ENCODE assay signal across 8 cellular contexts in genomic region chr2:64141711-64142405, GRCh38. TPM values are rescaled to one million over a fixed set of nuclear protein-coding genes. Genes with fewer than 3 reads are reported as not detected.
DNase-seq lines count a peak whose midpoint lies in the region; TF ChIP-seq lines count a peak whose summit lies in the region.

No MANE protein-coding gene starts in this region.

- DNase-seq in MCF 10A (ENCODE audit: unreplicated experiment) (peak; percentile 26), midbrain (lab: John Stamatoyannopoulos, UW) (peak; percentile 37), LoVo (ENCODE audit: low spot score) (no peak), C1 segment of cervical spinal cord (lab: John Stamatoyannopoulos, UW) (no peak), hepatic stellate cell (ENCODE audit: low spot score) (no peak)
- no peak for DNase-seq in activated CD4-positive, alpha-beta T cell treated with anti-CD3 and anti-CD28 coated beads, Interleukin-2, amount 50 U/mL, for 1 hour

- peak overlapping the region; percentile 28 for H3K27ac ChIP-seq in ACC112 (ENCODE audit: low read depth, low read length)
- H3K27ac ChIP-seq in HEK293 (ENCODE audit: extremely low read depth, low read depth, low read length), result no peak overlapping the region

- H3K27me3 Mint-ChIP-seq in MCF 10A (ENCODE audit: insufficient read depth, unreplicated experiment), result no peaks in the 10 kb centered on the region

- H3K27me3 ChIP-seq in ACC112 (ENCODE audit: insufficient read depth, low read length), result no peaks in the 10 kb centered on the region

- peak overlapping the region; percentile 95 for H3K27ac Mint-ChIP-seq in MCF 10A (ENCODE audit: low read depth, unreplicated experiment)

- BruUV-seq in MCF 10A (replicated peaks; lab: Mats Ljungman, UMichigan), result no TSS peak

- no peaks in the 10 kb centered on the region for H3K36me3 Mint-ChIP-seq in MCF 10A (ENCODE audit: insufficient read depth, unreplicated experiment)

- H3K4me1 ChIP-seq in ACC112 (ENCODE audit: control insufficient read depth, insufficient read depth, low read length, unreplicated experiment) (peaks cover 22% of the 10 kb centered on the region), HEK293 (ENCODE audit: control insufficient read depth, insufficient read depth, low read length) (peaks cover 18% of the 10 kb centered on the region)

- no peaks in the 10 kb centered on the region for H3K9me3 ChIP-seq in HEK293 (ENCODE audit: control insufficient read depth, insufficient read depth, low read depth, low read length)

- no peaks in the 10 kb centered on the region for H3K9me3 Mint-ChIP-seq in MCF 10A (ENCODE audit: unreplicated experiment)

- H3K36me3 ChIP-seq in ACC112 (ENCODE audit: insufficient read depth, low read length) (no peaks in the 10 kb centered on the region), HEK293 (ENCODE audit: control insufficient read depth in 2 of 2, insufficient read depth in 1 of 2, low read length in 2 of 2) (no peaks in the 10 kb centered on the region)

- peaks cover 23% of the 10 kb centered on the region for H3K4me1 Mint-ChIP-seq in MCF 10A (ENCODE audit: insufficient read depth, unreplicated experiment)

- H2AFZ ChIP-seq in ACC112 (ENCODE audit: low read length, unreplicated experiment), result peak overlapping the region; percentile 15

- H3K4me3 ChIP-seq in ACC112 (ENCODE audit: low read depth, low read length), result peak overlapping the region; percentile 94
- peak overlapping the region; percentile 100 for H3K4me3 ChIP-seq in HEK293 (ENCODE audit: low read depth, low read length)

- intact Hi-C loops in MCF 10A (cut with micrococcal nuclease), result loop anchor here (2.0 to 5.0 kb wide), 4 partner anchors 70 to 383 kb away; partner anchors contain the start of gene AFTPH

- peaks cover 46% of the 10 kb centered on the region for H3K79me2 ChIP-seq in ACC112 (ENCODE audit: control insufficient read depth, insufficient read depth, low read length, unreplicated experiment)

- TF ChIP-seq CTCF in HEK293 (tag by site-specific recombination; IDR thresholded peaks at IDR 0.05), result no peak
- no peak for TF ChIP-seq CTCF in MCF 10A (IDR thresholded peaks at IDR 0.05; ENCODE audit: unreplicated experiment)

- CTCF ChIA-PET in HEK293 (lab: Yijun Ruan, JAX), result interaction anchor here (0.7 kb wide), 1 partner anchor 188 kb away, joined by 4 read pairs; no protein-coding TSS in a partner anchor
- CTCF ChIA-PET in MCF 10A (lab: Yijun Ruan, JAX), result interaction anchor here (0.7 to 1.4 kb wide), 5 partner anchors 10 to 1221 kb away, joined by 3 to 5 read pairs (median 4); no protein-coding TSS in a partner anchor

- peak overlapping the region; percentile 88 for H3K4me3 Mint-ChIP-seq in MCF 10A (ENCODE audit: unreplicated experiment)

- POLR2A ChIA-PET in HEK293 (lab: Yijun Ruan, JAX) (interaction anchor here (0.5 kb wide), 1 partner anchor 521 kb away, joined by 3 read pairs; no protein-coding TSS in a partner anchor), MCF 10A (lab: Yijun Ruan, JAX) (interaction anchor here (0.5 to 3.2 kb wide), 36 partner anchors 8 to 1065 kb away, joined by 3 to 43 read pairs (median 4); partner anchors contain the start of genes AFTPH, SERTAD2 and VPS54)

TF ChIP-seq in HEK293, 187 proteins besides CTCF, POLR2A, EP300 and RAD21:
- TF ChIP-seq, protein P1, sequence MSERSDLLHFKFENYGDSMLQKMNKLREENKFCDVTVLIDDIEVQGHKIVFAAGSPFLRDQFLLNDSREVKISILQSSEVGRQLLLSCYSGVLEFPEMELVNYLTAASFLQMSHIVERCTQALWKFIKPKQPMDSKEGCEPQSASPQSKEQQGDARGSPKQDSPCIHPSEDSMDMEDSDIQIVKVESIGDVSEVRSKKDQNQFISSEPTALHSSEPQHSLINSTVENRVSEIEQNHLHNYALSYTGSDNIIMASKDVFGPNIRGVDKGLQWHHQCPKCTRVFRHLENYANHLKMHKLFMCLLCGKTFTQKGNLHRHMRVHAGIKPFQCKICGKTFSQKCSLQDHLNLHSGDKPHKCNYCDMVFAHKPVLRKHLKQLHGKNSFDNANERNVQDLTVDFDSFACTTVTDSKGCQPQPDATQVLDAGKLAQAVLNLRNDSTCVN (tag by site-specific recombination; optimal IDR thresholded peaks at IDR 0.05), result no peak
- TF ChIP-seq ZNF792 (tag by site-specific recombination; IDR thresholded peaks at IDR 0.05), result no peak
- peak; percentile 81 for TF ChIP-seq PRDM1 (tag by site-specific recombination; IDR thresholded peaks at IDR 0.05)
- TF ChIP-seq ZBTB21 (tag by site-specific recombination; IDR thresholded peaks at IDR 0.05), result no peak

RNA-seq across cellular contexts. Expression of gene PELI1, which starts 2.4 kb away (rescaled TPM):
- 13.5 and 16.3 TPM in 2 replicates for total RNA-seq in MCF 10A (2022)

Comparison
In these comparisons a context has a peak if more than half of its experiments do, and no peak if none do; other contexts are left out.
1. DNase-seq: peak in MCF 10A (single experiment) and midbrain (single experiment); none in LoVo (single experiment), C1 segment of cervical spinal cord (0 of 14), hepatic stellate cell (single experiment) and activated CD4-positive, alpha-beta T cell treated with anti-CD3 and anti-CD28 coated beads, Interleukin-2, amount 50 U/mL, for 1 hour (single experiment).